Comparison of ENCODE assay signal across 2 cellular contexts in genomic region chr2:110443305-110444005, GRCh38. TPM values are rescaled to one million over a fixed set of nuclear protein-coding genes. Genes with fewer than 3 reads are reported as not detected.
"Had no signal": no experiment of that assay in that cellular context is flagged by ENCODE, and none has a peak within 500 bp of the region (broad histone marks: within the 10 kb centered on the region; RNA-seq: fewer than 3 reads in every experiment).

No MANE protein-coding gene starts in this region.

RNA-seq across cellular contexts. Expression of gene LIMS4, which starts 29.2 kb away (rescaled TPM):
- total RNA-seq: activated CD4-positive, alpha-beta T cell treated with anti-CD3 and anti-CD28 coated beads, Interleukin-2, amount 10 ng/mL, durations not matched to agents 24 days and 14 days; activated T-helper 1 cell treated with anti-CD3 and anti-CD28 coated beads, Interleukin-12 subunit alpha, Interleukin-12 subunit beta, Interleukin-2, Interleukin-4 antibody, amounts not matched to agents 30 ng/mL and 10 ng/mL and 1 ng/mL, durations not matched to agents 14 hours and 24 hours and 36 hours had no signal
